2 cellular contexts compared by ENCODE assay signal in the genomic region with DNA sequence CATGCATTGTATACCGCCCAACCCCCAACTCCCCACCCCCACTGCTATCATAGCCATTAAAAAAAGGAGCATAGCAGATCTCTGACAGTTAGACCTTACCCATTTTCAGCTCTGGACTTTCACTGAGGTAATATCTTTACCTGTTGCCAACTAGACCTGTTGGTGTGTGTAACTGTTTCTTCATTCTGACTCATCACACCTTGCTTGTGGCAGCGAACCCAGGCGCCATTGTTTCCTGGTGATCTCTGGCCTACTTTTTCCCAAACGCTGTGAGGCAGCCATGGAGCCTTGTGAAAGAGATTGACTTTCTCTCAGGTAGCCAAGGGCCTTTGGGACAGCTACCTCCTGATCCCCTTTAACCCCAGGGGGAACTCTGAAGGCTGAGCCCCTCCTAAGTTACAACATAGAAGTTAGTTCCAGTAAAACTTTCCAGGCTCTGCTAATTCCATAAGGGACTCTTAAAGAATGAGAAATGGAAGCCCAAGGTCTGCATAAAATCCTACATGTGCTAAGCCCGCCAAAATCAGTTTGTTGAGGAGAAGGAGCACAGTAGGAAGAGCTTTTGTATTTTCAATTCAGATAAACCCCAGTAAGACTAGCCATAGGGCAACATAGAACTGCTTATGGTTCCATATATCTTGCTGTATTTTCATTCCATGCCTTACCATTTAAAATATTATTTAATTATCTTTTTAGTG.
TF ChIP-seq lines count a peak whose summit lies in the region.

No MANE protein-coding gene starts in this region.

TF ChIP-seq in SK-N-SH, 30 proteins besides CTCF, POLR2A, EP300 and RAD21 (continued from another document):
- no peak for TF ChIP-seq EZH2phosphoT487 (IDR thresholded peaks at IDR 0.05; ENCODE audit: borderline replicate concordance, low read depth)
- no peak for TF ChIP-seq RXRA (IDR thresholded peaks at IDR 0.05; ENCODE audit: borderline replicate concordance, low read depth)
- TF ChIP-seq RFX5 (IDR thresholded peaks at IDR 0.05; ENCODE audit: low read length): no peak
- no peak for TF ChIP-seq FOXJ3 (CRISPR knock-in tag; IDR thresholded peaks at IDR 0.05)
- TF ChIP-seq JUND (IDR thresholded peaks at IDR 0.05): no peak
- no peak for TF ChIP-seq YY1 (IDR thresholded peaks at IDR 0.05; ENCODE audit: low read depth)
- TF ChIP-seq, protein P1, sequence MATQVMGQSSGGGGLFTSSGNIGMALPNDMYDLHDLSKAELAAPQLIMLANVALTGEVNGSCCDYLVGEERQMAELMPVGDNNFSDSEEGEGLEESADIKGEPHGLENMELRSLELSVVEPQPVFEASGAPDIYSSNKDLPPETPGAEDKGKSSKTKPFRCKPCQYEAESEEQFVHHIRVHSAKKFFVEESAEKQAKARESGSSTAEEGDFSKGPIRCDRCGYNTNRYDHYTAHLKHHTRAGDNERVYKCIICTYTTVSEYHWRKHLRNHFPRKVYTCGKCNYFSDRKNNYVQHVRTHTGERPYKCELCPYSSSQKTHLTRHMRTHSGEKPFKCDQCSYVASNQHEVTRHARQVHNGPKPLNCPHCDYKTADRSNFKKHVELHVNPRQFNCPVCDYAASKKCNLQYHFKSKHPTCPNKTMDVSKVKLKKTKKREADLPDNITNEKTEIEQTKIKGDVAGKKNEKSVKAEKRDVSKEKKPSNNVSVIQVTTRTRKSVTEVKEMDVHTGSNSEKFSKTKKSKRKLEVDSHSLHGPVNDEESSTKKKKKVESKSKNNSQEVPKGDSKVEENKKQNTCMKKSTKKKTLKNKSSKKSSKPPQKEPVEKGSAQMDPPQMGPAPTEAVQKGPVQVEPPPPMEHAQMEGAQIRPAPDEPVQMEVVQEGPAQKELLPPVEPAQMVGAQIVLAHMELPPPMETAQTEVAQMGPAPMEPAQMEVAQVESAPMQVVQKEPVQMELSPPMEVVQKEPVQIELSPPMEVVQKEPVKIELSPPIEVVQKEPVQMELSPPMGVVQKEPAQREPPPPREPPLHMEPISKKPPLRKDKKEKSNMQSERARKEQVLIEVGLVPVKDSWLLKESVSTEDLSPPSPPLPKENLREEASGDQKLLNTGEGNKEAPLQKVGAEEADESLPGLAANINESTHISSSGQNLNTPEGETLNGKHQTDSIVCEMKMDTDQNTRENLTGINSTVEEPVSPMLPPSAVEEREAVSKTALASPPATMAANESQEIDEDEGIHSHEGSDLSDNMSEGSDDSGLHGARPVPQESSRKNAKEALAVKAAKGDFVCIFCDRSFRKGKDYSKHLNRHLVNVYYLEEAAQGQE (IDR thresholded peaks at IDR 0.05; ENCODE audit: low read depth, low read length): no peak
- TF ChIP-seq ELF1 (IDR thresholded peaks at IDR 0.05): no peak
- TF ChIP-seq, protein P2, sequence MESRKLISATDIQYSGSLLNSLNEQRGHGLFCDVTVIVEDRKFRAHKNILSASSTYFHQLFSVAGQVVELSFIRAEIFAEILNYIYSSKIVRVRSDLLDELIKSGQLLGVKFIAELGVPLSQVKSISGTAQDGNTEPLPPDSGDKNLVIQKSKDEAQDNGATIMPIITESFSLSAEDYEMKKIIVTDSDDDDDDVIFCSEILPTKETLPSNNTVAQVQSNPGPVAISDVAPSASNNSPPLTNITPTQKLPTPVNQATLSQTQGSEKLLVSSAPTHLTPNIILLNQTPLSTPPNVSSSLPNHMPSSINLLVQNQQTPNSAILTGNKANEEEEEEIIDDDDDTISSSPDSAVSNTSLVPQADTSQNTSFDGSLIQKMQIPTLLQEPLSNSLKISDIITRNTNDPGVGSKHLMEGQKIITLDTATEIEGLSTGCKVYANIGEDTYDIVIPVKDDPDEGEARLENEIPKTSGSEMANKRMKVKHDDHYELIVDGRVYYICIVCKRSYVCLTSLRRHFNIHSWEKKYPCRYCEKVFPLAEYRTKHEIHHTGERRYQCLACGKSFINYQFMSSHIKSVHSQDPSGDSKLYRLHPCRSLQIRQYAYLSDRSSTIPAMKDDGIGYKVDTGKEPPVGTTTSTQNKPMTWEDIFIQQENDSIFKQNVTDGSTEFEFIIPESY (IDR thresholded peaks at IDR 0.05; ENCODE audit: borderline replicate concordance, low read depth): no peak
- no peak for TF ChIP-seq NRF1 (IDR thresholded peaks at IDR 0.05; ENCODE audit: low read depth, low read length)
- no peak for TF ChIP-seq GATA2 (CRISPR knock-in tag; IDR thresholded peaks at IDR 0.05)
- no peak for TF ChIP-seq SIN3A (IDR thresholded peaks at IDR 0.05; ENCODE audit: borderline replicate concordance, low read depth, low read length)

TF ChIP-seq in SK-N-SH treated with all-trans-retinoic acid at 6 μM for 48 hours, 23 proteins besides CTCF, POLR2A, EP300 and RAD21 (continued from another document):
- TF ChIP-seq GLIS3 (CRISPR knock-in tag; IDR thresholded peaks at IDR 0.05) (no peak), OSR1 (CRISPR knock-in tag; IDR thresholded peaks at IDR 0.05) (no peak), TOX (CRISPR knock-in tag; IDR thresholded peaks at IDR 0.05; ENCODE audit: borderline replicate concordance) (no peak), ZNF565 (CRISPR knock-in tag; conservative IDR thresholded peaks at IDR 0.05; ENCODE audit: low read depth) (no peak), ZFP3 (CRISPR knock-in tag; IDR thresholded peaks at IDR 0.05) (no peak), RARB (CRISPR knock-in tag; IDR thresholded peaks at IDR 0.05) (no peak), CSDC2 (CRISPR knock-in tag; IDR thresholded peaks at IDR 0.05) (no peak)
- TF ChIP-seq, protein P3, sequence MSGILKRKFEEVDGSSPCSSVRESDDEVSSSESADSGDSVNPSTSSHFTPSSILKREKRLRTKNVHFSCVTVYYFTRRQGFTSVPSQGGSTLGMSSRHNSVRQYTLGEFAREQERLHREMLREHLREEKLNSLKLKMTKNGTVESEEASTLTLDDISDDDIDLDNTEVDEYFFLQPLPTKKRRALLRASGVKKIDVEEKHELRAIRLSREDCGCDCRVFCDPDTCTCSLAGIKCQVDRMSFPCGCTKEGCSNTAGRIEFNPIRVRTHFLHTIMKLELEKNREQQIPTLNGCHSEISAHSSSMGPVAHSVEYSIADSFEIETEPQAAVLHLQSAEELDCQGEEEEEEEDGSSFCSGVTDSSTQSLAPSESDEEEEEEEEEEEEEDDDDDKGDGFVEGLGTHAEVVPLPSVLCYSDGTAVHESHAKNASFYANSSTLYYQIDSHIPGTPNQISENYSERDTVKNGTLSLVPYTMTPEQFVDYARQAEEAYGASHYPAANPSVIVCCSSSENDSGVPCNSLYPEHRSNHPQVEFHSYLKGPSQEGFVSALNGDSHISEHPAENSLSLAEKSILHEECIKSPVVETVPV (CRISPR knock-in tag; IDR thresholded peaks at IDR 0.05): no peak
- TF ChIP-seq, protein P4, sequence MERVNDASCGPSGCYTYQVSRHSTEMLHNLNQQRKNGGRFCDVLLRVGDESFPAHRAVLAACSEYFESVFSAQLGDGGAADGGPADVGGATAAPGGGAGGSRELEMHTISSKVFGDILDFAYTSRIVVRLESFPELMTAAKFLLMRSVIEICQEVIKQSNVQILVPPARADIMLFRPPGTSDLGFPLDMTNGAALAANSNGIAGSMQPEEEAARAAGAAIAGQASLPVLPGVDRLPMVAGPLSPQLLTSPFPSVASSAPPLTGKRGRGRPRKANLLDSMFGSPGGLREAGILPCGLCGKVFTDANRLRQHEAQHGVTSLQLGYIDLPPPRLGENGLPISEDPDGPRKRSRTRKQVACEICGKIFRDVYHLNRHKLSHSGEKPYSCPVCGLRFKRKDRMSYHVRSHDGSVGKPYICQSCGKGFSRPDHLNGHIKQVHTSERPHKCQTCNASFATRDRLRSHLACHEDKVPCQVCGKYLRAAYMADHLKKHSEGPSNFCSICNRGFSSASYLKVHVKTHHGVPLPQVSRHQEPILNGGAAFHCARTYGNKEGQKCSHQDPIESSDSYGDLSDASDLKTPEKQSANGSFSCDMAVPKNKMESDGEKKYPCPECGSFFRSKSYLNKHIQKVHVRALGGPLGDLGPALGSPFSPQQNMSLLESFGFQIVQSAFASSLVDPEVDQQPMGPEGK (CRISPR knock-in tag; IDR thresholded peaks at IDR 0.05; ENCODE audit: borderline replicate concordance): no peak
- TF ChIP-seq, protein P5, sequence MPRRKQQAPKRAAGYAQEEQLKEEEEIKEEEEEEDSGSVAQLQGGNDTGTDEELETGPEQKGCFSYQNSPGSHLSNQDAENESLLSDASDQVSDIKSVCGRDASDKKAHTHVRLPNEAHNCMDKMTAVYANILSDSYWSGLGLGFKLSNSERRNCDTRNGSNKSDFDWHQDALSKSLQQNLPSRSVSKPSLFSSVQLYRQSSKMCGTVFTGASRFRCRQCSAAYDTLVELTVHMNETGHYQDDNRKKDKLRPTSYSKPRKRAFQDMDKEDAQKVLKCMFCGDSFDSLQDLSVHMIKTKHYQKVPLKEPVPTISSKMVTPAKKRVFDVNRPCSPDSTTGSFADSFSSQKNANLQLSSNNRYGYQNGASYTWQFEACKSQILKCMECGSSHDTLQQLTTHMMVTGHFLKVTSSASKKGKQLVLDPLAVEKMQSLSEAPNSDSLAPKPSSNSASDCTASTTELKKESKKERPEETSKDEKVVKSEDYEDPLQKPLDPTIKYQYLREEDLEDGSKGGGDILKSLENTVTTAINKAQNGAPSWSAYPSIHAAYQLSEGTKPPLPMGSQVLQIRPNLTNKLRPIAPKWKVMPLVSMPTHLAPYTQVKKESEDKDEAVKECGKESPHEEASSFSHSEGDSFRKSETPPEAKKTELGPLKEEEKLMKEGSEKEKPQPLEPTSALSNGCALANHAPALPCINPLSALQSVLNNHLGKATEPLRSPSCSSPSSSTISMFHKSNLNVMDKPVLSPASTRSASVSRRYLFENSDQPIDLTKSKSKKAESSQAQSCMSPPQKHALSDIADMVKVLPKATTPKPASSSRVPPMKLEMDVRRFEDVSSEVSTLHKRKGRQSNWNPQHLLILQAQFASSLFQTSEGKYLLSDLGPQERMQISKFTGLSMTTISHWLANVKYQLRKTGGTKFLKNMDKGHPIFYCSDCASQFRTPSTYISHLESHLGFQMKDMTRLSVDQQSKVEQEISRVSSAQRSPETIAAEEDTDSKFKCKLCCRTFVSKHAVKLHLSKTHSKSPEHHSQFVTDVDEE (CRISPR knock-in tag; IDR thresholded peaks at IDR 0.05): no peak
- TF ChIP-seq, protein P6, sequence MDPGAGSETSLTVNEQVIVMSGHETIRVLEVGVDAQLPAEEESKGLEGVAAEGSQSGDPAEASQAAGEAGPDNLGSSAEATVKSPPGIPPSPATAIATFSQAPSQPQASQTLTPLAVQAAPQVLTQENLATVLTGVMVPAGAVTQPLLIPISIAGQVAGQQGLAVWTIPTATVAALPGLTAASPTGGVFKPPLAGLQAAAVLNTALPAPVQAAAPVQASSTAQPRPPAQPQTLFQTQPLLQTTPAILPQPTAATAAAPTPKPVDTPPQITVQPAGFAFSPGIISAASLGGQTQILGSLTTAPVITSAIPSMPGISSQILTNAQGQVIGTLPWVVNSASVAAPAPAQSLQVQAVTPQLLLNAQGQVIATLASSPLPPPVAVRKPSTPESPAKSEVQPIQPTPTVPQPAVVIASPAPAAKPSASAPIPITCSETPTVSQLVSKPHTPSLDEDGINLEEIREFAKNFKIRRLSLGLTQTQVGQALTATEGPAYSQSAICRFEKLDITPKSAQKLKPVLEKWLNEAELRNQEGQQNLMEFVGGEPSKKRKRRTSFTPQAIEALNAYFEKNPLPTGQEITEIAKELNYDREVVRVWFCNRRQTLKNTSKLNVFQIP (CRISPR knock-in tag; IDR thresholded peaks at IDR 0.05; ENCODE audit: borderline replicate concordance, low read depth): no peak
TF ChIP-seq in SK-N-SH treated with all-trans-retinoic acid at 6 μM for 48 hours: peak in this region for 0.
